ENCODE assay signal across 1 cellular context in the genomic region with DNA sequence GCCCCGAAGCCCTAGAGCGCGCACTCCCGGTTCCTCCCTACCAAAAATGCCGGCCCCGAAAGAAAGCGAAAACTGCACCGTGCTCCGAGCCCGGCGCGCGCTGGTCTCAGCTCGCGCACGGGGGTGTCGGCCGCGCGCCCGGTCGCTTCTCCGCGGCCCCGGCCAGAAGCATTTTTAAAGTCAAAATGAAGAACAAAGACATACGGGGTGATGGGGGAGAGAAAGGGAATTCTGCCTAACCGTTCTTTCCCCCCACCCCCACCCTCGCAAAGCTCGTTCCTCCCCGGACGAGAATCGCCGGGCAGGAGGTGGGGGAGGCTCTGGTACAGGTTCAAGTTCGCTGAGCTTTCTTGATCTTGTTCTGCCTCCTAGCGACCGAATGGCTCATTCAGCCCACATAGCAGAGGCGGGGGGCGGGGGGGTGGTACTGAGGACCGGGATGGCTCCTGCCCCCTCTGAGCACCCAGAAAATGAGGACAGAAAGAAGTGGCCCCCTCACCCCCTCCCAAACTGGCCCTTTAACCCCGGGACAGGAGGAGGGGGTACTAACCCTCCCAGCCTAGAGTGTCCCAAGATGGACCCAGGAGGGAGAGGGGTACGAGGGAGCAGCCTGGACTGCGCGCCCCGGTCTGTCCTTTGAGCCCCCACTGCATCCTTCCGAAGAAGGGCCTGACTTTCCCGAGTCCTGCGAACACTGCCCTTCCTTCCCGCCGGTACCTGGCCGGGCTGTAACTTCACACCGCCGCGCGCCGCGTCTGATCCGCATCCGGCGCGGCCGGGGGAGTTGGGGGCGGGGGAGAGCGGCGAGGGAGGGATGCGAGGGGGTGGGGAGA.
TF ChIP-seq lines count a peak whose summit lies in the region.

No MANE protein-coding gene starts in this region.

TF ChIP-seq in SK-N-SH, 30 proteins besides CTCF, POLR2A, EP300 and RAD21 (continued from another document):
- TF ChIP-seq FOXJ3 (CRISPR knock-in tag; IDR thresholded peaks at IDR 0.05) = no peak
- TF ChIP-seq, protein P1, sequence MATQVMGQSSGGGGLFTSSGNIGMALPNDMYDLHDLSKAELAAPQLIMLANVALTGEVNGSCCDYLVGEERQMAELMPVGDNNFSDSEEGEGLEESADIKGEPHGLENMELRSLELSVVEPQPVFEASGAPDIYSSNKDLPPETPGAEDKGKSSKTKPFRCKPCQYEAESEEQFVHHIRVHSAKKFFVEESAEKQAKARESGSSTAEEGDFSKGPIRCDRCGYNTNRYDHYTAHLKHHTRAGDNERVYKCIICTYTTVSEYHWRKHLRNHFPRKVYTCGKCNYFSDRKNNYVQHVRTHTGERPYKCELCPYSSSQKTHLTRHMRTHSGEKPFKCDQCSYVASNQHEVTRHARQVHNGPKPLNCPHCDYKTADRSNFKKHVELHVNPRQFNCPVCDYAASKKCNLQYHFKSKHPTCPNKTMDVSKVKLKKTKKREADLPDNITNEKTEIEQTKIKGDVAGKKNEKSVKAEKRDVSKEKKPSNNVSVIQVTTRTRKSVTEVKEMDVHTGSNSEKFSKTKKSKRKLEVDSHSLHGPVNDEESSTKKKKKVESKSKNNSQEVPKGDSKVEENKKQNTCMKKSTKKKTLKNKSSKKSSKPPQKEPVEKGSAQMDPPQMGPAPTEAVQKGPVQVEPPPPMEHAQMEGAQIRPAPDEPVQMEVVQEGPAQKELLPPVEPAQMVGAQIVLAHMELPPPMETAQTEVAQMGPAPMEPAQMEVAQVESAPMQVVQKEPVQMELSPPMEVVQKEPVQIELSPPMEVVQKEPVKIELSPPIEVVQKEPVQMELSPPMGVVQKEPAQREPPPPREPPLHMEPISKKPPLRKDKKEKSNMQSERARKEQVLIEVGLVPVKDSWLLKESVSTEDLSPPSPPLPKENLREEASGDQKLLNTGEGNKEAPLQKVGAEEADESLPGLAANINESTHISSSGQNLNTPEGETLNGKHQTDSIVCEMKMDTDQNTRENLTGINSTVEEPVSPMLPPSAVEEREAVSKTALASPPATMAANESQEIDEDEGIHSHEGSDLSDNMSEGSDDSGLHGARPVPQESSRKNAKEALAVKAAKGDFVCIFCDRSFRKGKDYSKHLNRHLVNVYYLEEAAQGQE (IDR thresholded peaks at IDR 0.05; ENCODE audit: low read depth, low read length) = no peak
- no peak for TF ChIP-seq FOSL2 (IDR thresholded peaks at IDR 0.05; ENCODE audit: borderline replicate concordance, low read depth)
- TF ChIP-seq TCF12 (IDR thresholded peaks at IDR 0.05) = peak; percentile 34; the same call in 1 of the 2 replicates
- TF ChIP-seq YY1 (IDR thresholded peaks at IDR 0.05; ENCODE audit: low read depth) = 0 out of 2 replicates have a peak, but pooled peaks have one; percentile 54
- TF ChIP-seq SIN3A (IDR thresholded peaks at IDR 0.05; ENCODE audit: borderline replicate concordance, low read depth, low read length) = 0 out of 2 replicates have a peak, but pooled peaks have one; percentile 55
- no peak for TF ChIP-seq IRF3 (IDR thresholded peaks at IDR 0.05; ENCODE audit: low read depth, low read length)
- no peak for TF ChIP-seq NRF1 (IDR thresholded peaks at IDR 0.05; ENCODE audit: low read depth, low read length)
- no peak for TF ChIP-seq JUND (IDR thresholded peaks at IDR 0.05)
- TF ChIP-seq GABPA (IDR thresholded peaks at IDR 0.05; ENCODE audit: low read depth) = no peak
- no peak for TF ChIP-seq ELF1 (IDR thresholded peaks at IDR 0.05)
- TF ChIP-seq GATA2 (CRISPR knock-in tag; IDR thresholded peaks at IDR 0.05) = no peak
